31 cellular contexts compared by ENCODE assay signal in the genomic region with DNA sequence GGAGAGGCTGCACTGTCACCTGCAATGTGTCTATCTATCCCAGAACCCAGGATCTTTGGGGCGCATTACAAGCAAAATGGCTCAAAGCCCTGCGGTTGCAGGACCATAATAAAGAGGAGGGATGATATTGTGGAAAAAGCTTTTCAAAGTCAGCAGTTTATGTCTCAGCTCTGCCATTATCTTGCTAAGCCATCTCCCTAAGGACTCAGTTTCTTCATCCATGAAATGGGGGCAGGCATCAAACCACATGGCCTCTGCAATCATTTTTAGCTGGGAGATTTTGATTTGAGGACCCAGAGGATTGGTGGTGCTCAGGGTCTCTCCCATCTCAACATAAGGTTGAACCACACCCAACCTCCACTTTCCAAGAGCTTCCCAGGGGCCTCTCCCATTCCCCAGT.
"Had no signal": no experiment of that assay in that cellular context is flagged by ENCODE, and none has a peak within 500 bp of the region (broad histone marks: within the 10 kb centered on the region; RNA-seq: fewer than 3 reads in every experiment).

No MANE protein-coding gene starts in this region.

- H3K9me3 ChIP-seq: adrenal gland, body of pancreas, breast epithelium had no signal

- FAIRE-seq: TTC549 had no signal

- DNase-seq: activated B cell treated with CpG ODN at 0.5 μM for 24 hours; activated CD4-positive, alpha-beta memory T cell treated with anti-CD3 and anti-CD28 coated beads for 36 hours; activated CD4-positive, alpha-beta T cell treated with anti-CD3 and anti-CD28 coated beads for 4 hours; activated CD4-positive, alpha-beta T cell treated with anti-CD3 and anti-CD28 coated beads, Interleukin-2, amount 10 ng/mL, durations not matched to agents 24 days and 14 days; activated CD4-positive, alpha-beta T cell treated with anti-CD3 and anti-CD28 coated beads, Interleukin-2, amount 50 U/mL, for 1 hour; activated CD4-positive, alpha-beta T cell treated with anti-CD3 and anti-CD28 coated beads, Interleukin-2, amount 50 U/mL, for 4 hours; activated CD4-positive, CD25-positive, alpha-beta regulatory T cell treated with anti-CD3 and anti-CD28 coated beads, Interleukin-2, amount 50 U/mL, for 72 hours; activated CD8-positive, alpha-beta memory T cell treated with anti-CD3 and anti-CD28 coated beads, Interleukin-2, amount 50 U/mL, for 4 hours; activated CD8-positive, alpha-beta T cell treated with anti-CD3 and anti-CD28 coated beads for 36 hours; activated effector memory CD4-positive, alpha-beta T cell treated with anti-CD3 and anti-CD28 coated beads, Interleukin-2, amount 50 U/mL, for 16 hours; activated gamma-delta T cell treated with Interleukin-2 at 50 U/mL for 16 hours; activated naive CD4-positive, alpha-beta T cell; activated naive CD4-positive, alpha-beta T cell treated with anti-CD3 and anti-CD28 coated beads for 36 hours; activated naive CD4-positive, alpha-beta T cell treated with anti-CD3 and anti-CD28 coated beads, Interleukin-2, amount 50 U/mL, for 16 hours; activated naive CD8-positive, alpha-beta T cell treated with anti-CD3 and anti-CD28 coated beads for 36 hours; activated T-cell treated with anti-CD3 and anti-CD28 coated beads for 4 hours; activated T-cell treated with anti-CD3 and anti-CD28 coated beads, Interleukin-2, amount 50 U/mL, for 1 hour; activated T-cell treated with anti-CD3 and anti-CD28 coated beads, Interleukin-2, amount 50 U/mL, for 4 hours; activated T-cell treated with anti-CD3 and anti-CD28 coated beads, Interleukin-2, amount 50 U/mL, for 72 hours; amniotic stem cell; central memory CD4-positive, alpha-beta T cell; T-helper 2 cell; T-helper 9 cell had no signal

- ATAC-seq: activated CD8-positive, alpha-beta T cell treated with anti-CD3 and anti-CD28 coated beads for 36 hours; activated naive CD4-positive, alpha-beta T cell treated with anti-CD3 and anti-CD28 coated beads, Interleukin-2, amount 50 U/mL, for 72 hours; activated T-cell treated with anti-CD3 and anti-CD28 coated beads, Interleukin-2, amount 50 U/mL, for 4 hours; activated T-cell treated with anti-CD3 and anti-CD28 coated beads, Interleukin-2, amount 50 U/mL, for 72 hours; activated T-helper 17 cell treated with anti-CD3 and anti-CD28 coated beads, Interleukin-2, amount 50 U/mL, for 72 hours had no signal

- H3K36me3 ChIP-seq: adrenal gland, brain microvascular endothelial cell, breast epithelium had no signal

- H3K27me3 ChIP-seq: body of pancreas, brain microvascular endothelial cell had no signal

- H3K4me1 ChIP-seq: adrenal gland, body of pancreas, breast epithelium had no signal

- H3K4me3 ChIP-seq: adrenal gland, body of pancreas, breast epithelium had no signal

- H3K27ac ChIP-seq: adrenal gland, body of pancreas, brain microvascular endothelial cell, breast epithelium, VCaP had no signal
